ENCODE assay signal across 8 cellular contexts in the genomic region with DNA sequence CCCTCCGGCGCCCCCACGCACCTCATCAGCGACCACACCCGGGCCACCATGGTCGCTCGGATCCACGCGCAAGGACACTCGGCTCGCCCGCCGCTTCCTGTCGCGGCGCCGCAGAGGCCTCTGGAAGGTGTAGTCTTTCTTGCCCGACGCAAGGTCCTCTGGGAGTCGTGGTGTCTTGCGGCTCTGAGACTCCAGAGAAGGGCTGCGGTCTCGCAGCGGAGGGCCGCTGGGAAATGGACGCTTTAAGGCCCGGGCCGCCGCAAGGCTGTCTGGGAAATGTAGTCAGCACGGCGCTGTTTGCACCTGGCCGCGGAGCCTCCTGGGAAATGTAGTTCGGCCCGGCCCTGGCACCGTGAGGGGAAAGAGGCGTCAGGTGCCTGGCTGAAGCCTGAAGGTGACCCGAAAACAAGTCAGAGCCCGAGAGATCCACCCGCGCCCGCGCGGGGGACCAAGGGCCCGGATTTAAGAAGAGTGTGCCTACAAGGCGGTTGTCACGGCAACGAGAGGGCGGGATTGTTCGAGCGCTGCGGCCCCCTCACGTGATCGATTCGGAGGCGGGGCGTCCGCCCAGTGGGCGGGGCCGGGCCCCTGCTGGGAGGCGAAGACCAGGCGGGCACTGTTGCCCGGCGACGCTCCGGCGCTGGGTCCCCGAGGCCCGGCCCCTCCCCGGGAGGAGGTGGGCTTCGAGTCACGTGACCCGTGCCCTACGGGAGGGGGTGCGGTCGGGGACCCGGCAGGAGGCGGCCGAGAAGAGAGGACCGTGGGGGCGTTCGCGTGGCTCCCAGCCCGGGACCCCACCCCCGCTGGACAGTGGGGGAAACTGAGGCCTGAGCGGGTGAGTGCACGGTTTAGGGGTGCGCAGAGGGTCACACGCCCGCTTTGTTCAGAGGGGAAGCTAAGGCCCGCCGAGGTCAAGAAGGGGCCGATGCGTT. TPM values are rescaled to one million over a fixed set of nuclear protein-coding genes. Genes with fewer than 3 reads are reported as not detected.
A peak's percentile ranks its signal among the peaks of the same experiment; 100 is the strongest.
DNase-seq lines count a peak whose midpoint lies in the region; ATAC-seq and TF ChIP-seq lines count a peak whose summit lies in the region.

A gene with protein sequence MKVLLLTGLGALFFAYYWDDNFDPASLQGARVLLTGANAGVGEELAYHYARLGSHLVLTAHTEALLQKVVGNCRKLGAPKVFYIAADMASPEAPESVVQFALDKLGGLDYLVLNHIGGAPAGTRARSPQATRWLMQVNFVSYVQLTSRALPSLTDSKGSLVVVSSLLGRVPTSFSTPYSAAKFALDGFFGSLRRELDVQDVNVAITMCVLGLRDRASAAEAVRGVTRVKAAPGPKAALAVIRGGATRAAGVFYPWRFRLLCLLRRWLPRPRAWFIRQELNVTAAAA (plus strand): TSS at position 591 of the 932 bp plus-strand sequence. CDS start 3,806 bp downstream, outside the sequence.
A gene with protein sequence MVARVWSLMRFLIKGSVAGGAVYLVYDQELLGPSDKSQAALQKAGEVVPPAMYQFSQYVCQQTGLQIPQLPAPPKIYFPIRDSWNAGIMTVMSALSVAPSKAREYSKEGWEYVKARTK (minus strand): TSS at position 80 of the 932 bp plus-strand sequence. CDS start 30 bp downstream, at position 50.

- H3K4me2 ChIP-seq in DND-41 (ENCODE audit: insufficient read depth, low read length) (peak within 1 kb of the TSS; percentile 96), GM23248 (ENCODE audit: unreplicated experiment) (peak within 1 kb of the TSS; percentile 85)

- TF ChIP-seq CTCF in DND-41 (IDR thresholded peaks at IDR 0.05; ENCODE audit: borderline replicate concordance, extremely low read depth, low read length, poor library complexity, severe bottlenecking) (no peak), natural killer cell (IDR thresholded peaks at IDR 0.05) (no peak)

- 0 to 2% methylated on average over 70 to 71 of the region's 94 CpGs for WGBS in GM23248 (ENCODE audit: low coverage in 1 of 2, low lambda C conversion rate in 2 of 2, missing lambda C conversion rate in 2 of 2), 2 experiments

- peaks cover 24% of the 10 kb centered on the region for H3K4me1 ChIP-seq in DND-41 (ENCODE audit: insufficient read depth, low read length)
- H3K4me1 ChIP-seq in GM23248 (ENCODE audit: insufficient read depth): no peaks in the 10 kb centered on the region

- peaks cover 13% of the 10 kb centered on the region for H3K79me2 ChIP-seq in DND-41 (ENCODE audit: insufficient read depth, low read length)
- peaks cover 15% of the 10 kb centered on the region for H3K79me2 ChIP-seq in GM23248 (ENCODE audit: insufficient read depth)

- H3K36me3 ChIP-seq in DND-41 (ENCODE audit: insufficient read depth, low read length) (peaks cover 10% of the 10 kb centered on the region; the same call in 1 of the 2 replicates), GM23248 (ENCODE audit: low read depth) (no peaks in the 10 kb centered on the region)

- H3K27me3 ChIP-seq in DND-41 (ENCODE audit: insufficient read depth, low read length, poor library complexity) (no peaks in the 10 kb centered on the region), GM23248 (replicated peaks; ENCODE audit: insufficient read depth) (no peaks in the 10 kb centered on the region)

- no peaks in the 10 kb centered on the region for H3K9me3 Mint-ChIP-seq in activated T-helper 2 cell treated with anti-CD3 and anti-CD28 coated beads, Interferon-gamma antibody, Interleukin-2, Interleukin-4, amounts not matched to agents 10 μg/mL and 5 μg/mL and 100 μg/mL, durations not matched to agents 14 hours and 24 hours and 36 hours
- H3K9me3 Mint-ChIP-seq in natural killer cell: no peaks in the 10 kb centered on the region

- H3K9ac ChIP-seq in DND-41 (ENCODE audit: low read depth, low read length) (peak within 1 kb of the TSS; percentile 86), GM23248 (peak within 1 kb of the TSS; percentile 90)

- intact Hi-C loops in activated T-helper 2 cell treated with anti-CD3 and anti-CD28 coated beads, Interferon-gamma antibody, Interleukin-2, Interleukin-4, amounts not matched to agents 10 μg/mL and 5 μg/mL and 100 μg/mL, durations not matched to agents 14 hours and 24 hours and 36 hours (cut with micrococcal nuclease): loop anchor here (1.0 to 2.0 kb wide), 4 partner anchors 10 to 110 kb away; a partner anchor contains a TSS
- intact Hi-C loops in natural killer cell (cut with micrococcal nuclease): loop anchor here (1.0 to 2.0 kb wide), 4 partner anchors 10 to 110 kb away; a partner anchor contains a TSS

- H3K27ac ChIP-seq in DND-41 (ENCODE audit: low read length) (peak within 1 kb of the TSS; percentile 84), GM23248 (peak within 1 kb of the TSS; percentile 53)

- DNase-seq in DND-41: peak; percentile 98
- peak; percentile 100 for DNase-seq in GM23248
- DNase-seq in Kasumi-1 (lab: John Stamatoyannopoulos, UW): peak; percentile 96 to 97
- DNase-seq in RPMI7951 (ENCODE audit: low read depth): peak; percentile 98
- peak; percentile 98 for DNase-seq in activated T-helper 2 cell treated with anti-CD3 and anti-CD28 coated beads, Interferon-gamma antibody, Interleukin-2, Interleukin-4, amounts not matched to agents 10 μg/mL and 5 μg/mL and 100 μg/mL, durations not matched to agents 14 hours and 24 hours and 36 hours (ENCODE audit: low spot score)
- DNase-seq in fibroblast of peridontal ligament (ENCODE audit: extremely low read depth): peak; percentile 99
- DNase-seq in natural killer cell: peak; percentile 100
- DNase-seq in stimulated activated naive CD4-positive, alpha-beta T cell treated with Interleukin-2 at 50 U/mL for 16 hours (lab: John Stamatoyannopoulos, UW): peak; percentile 98

- H3K4me3 Mint-ChIP-seq in activated T-helper 2 cell treated with anti-CD3 and anti-CD28 coated beads, Interferon-gamma antibody, Interleukin-2, Interleukin-4, amounts not matched to agents 10 μg/mL and 5 μg/mL and 100 μg/mL, durations not matched to agents 14 hours and 24 hours and 36 hours (ENCODE audit: low read depth): peak within 1 kb of the TSS; percentile 95
- peak within 1 kb of the TSS; percentile 98 for H3K4me3 Mint-ChIP-seq in natural killer cell

- in situ Hi-C loops in GM23248 (cut with MboI): no loop called here

- peaks cover 14% of the 10 kb centered on the region for H3K4me1 Mint-ChIP-seq in activated T-helper 2 cell treated with anti-CD3 and anti-CD28 coated beads, Interferon-gamma antibody, Interleukin-2, Interleukin-4, amounts not matched to agents 10 μg/mL and 5 μg/mL and 100 μg/mL, durations not matched to agents 14 hours and 24 hours and 36 hours (ENCODE audit: low read depth)
- H3K4me1 Mint-ChIP-seq in natural killer cell: peaks cover 15 to 38% of the 10 kb centered on the region in 2 donors

- H3K9me3 ChIP-seq in DND-41 (ENCODE audit: insufficient read depth, low read length, severe bottlenecking): no peaks in the 10 kb centered on the region
- no peaks in the 10 kb centered on the region for H3K9me3 ChIP-seq in GM23248 (ENCODE audit: low read depth)

- peak within 1 kb of the TSS; percentile 94 for H2AFZ ChIP-seq in DND-41 (ENCODE audit: low read depth, low read length)
- H2AFZ ChIP-seq in GM23248: peak within 1 kb of the TSS; percentile 78

- H3K27ac Mint-ChIP-seq in activated T-helper 2 cell treated with anti-CD3 and anti-CD28 coated beads, Interferon-gamma antibody, Interleukin-2, Interleukin-4, amounts not matched to agents 10 μg/mL and 5 μg/mL and 100 μg/mL, durations not matched to agents 14 hours and 24 hours and 36 hours: peak within 1 kb of the TSS; percentile 87
- peak within 1 kb of the TSS; percentile 99 to 100 for H3K27ac Mint-ChIP-seq in natural killer cell

- no peaks in the 10 kb centered on the region for H3K27me3 Mint-ChIP-seq in activated T-helper 2 cell treated with anti-CD3 and anti-CD28 coated beads, Interferon-gamma antibody, Interleukin-2, Interleukin-4, amounts not matched to agents 10 μg/mL and 5 μg/mL and 100 μg/mL, durations not matched to agents 14 hours and 24 hours and 36 hours (ENCODE audit: low read depth)
- H3K27me3 Mint-ChIP-seq in natural killer cell (ENCODE audit: low read depth in 2 of 2): no peaks in the 10 kb centered on the region

- peak; percentile 97 for ATAC-seq in DND-41 (ENCODE audit: insufficient read depth, low read depth)
- peak; percentile 92 to 97 (median 92) for ATAC-seq in natural killer cell

- H3K4me3 ChIP-seq in DND-41 (ENCODE audit: low read depth in 1 of 2, low read length in 2 of 2) (peak within 1 kb of the TSS; percentile 95 to 97), GM23248 (peak within 1 kb of the TSS; percentile 92)

- H3K9me2 ChIP-seq in GM23248 (ENCODE audit: insufficient read depth): no peaks in the 10 kb centered on the region

- 0 out of 2 replicates have a peak, but pooled peaks cover 9% of the 10 kb centered on the region for H4K20me1 ChIP-seq in DND-41 (ENCODE audit: insufficient read depth, low read length)
- no peaks in the 10 kb centered on the region for H4K20me1 ChIP-seq in GM23248 (ENCODE audit: insufficient read depth)

- H3K36me3 Mint-ChIP-seq in activated T-helper 2 cell treated with anti-CD3 and anti-CD28 coated beads, Interferon-gamma antibody, Interleukin-2, Interleukin-4, amounts not matched to agents 10 μg/mL and 5 μg/mL and 100 μg/mL, durations not matched to agents 14 hours and 24 hours and 36 hours (ENCODE audit: low read depth): no peaks in the 10 kb centered on the region
- no peaks in the 10 kb centered on the region for H3K36me3 Mint-ChIP-seq in natural killer cell

- H3F3A ChIP-seq in GM23248 (ENCODE audit: insufficient read depth): no peaks in the 10 kb centered on the region

RNA-seq across cellular contexts. Expression of the first gene that starts in this region (rescaled TPM):
- 23.8 and 30.7 TPM in 2 replicates for total RNA-seq in GM23248 (2014; rRNA removed; shearing (Covaris generic))
- 10.9 and 13.4 TPM in 2 replicates for polyA plus RNA-seq in GM23248 (2016; fragmentation: Nextera tagmentation; extraction: Ambion mirVana)
- 9.5 and 22.4 TPM in 2 replicates for total RNA-seq in RPMI7951 (2014; rRNA removed; shearing (Covaris generic))
- 2.0 and 2.5 TPM in 2 replicates for total RNA-seq in activated T-helper 2 cell treated with anti-CD3 and anti-CD28 coated beads, Interferon-gamma antibody, Interleukin-2, Interleukin-4, amounts not matched to agents 10 μg/mL and 5 μg/mL and 100 μg/mL, durations not matched to agents 14 hours and 24 hours and 36 hours
- 1 to 10 TPM; 1.1 to 3.7 (median 3.0) TPM for total RNA-seq in natural killer cell

RNA-seq across cellular contexts. Expression of the second gene that starts in this region (rescaled TPM):
- total RNA-seq in GM23248 (2014; rRNA removed; shearing (Covaris generic)): 39.8 and 44.5 TPM in 2 replicates
- polyA plus RNA-seq in GM23248 (2016; fragmentation: Nextera tagmentation; extraction: Ambion mirVana): 147 and 157 TPM in 2 replicates
- total RNA-seq in RPMI7951 (2014; rRNA removed; shearing (Covaris generic)): 67.8 and 68.8 TPM in 2 replicates
- total RNA-seq in activated T-helper 2 cell treated with anti-CD3 and anti-CD28 coated beads, Interferon-gamma antibody, Interleukin-2, Interleukin-4, amounts not matched to agents 10 μg/mL and 5 μg/mL and 100 μg/mL, durations not matched to agents 14 hours and 24 hours and 36 hours: 54.3 and 60.9 TPM in 2 replicates
- total RNA-seq in natural killer cell: 10 to 100 TPM; 17.7 to 27.7 (median 25.1) TPM

Comparison
In these comparisons a context has a peak if more than half of its experiments do, and no peak if none do; other contexts are left out.
1. Peak in every context shown above with its lines: DNase-seq, ATAC-seq, H3K4me3 ChIP-seq and H3K27ac ChIP-seq.